ENCODE assay signal across 8 cellular contexts in the genomic region with DNA sequence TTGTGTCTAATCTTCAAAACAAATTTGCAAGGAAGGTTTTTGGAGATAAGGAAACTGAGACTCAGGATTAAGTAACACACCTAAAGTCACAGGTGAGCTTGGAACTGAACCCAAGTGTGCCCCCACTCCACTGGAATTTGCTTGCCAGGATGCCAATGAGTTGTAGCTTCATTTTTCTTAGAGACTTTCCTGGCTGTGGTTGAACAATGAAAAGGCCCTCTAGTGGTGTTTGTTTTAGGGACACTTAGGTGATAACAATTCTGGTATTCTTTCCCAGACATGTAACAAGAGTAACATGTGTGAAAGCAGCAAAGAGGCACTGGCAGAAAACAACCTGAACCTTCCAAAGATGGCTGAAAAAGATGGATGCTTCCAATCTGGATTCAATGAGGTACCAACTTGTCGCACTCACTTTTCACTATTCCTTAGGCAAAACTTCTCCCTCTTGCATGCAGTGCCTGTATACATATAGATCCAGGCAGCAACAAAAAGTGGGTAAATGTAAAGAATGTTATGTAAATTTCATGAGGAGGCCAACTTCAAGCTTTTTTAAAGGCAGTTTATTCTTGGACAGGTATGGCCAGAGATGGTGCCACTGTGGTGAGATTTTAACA. TPM values are rescaled to one million over a fixed set of nuclear protein-coding genes. Genes with fewer than 3 reads are reported as not detected.
DNase-seq lines count a peak whose midpoint lies in the region; ATAC-seq and TF ChIP-seq lines count a peak whose summit lies in the region.

No MANE protein-coding gene starts in this region.

- H3K27me3 ChIP-seq in heart left ventricle: no peaks in the 10 kb centered on the region

- H3K9me3 ChIP-seq in heart left ventricle: no peaks in the 10 kb centered on the region

- no peaks in the 10 kb centered on the region for H3K9me3 Mint-ChIP-seq in progenitor cell of endocrine pancreas (ENCODE audit: low read depth)

- H3K27ac ChIP-seq in heart left ventricle: peak overlapping the region in 5 of 12 donors; percentile 70 to 83 (median 75)

- DNase-seq in heart left ventricle: no peak
- DNase-seq in Right ventricle myocardium inferior (ENCODE audit: missing footprints): no peak
- DNase-seq in NCI-H2171 (lab: John Stamatoyannopoulos, UW): peak; percentile 14
- peak; percentile 61 to 76 for DNase-seq in dermis microvascular lymphatic vessel endothelial cell (ENCODE audit: low read depth in 2 of 2)
- DNase-seq in progenitor cell of endocrine pancreas (ENCODE audit: low spot score, unreplicated experiment): no peak
- no peak for DNase-seq in stimulated activated CD4-positive, alpha-beta T cell treated with anti-CD3 and anti-CD28 coated beads, Interleukin-12 subunit alpha, Interleukin-12 subunit beta, amount 100 ng/mL, for 4 hours
- no peak for DNase-seq in effector CD4-positive, alpha-beta T cell

- peak overlapping the region in 5 of 12 donors; percentile 43 to 57 (median 55) for H3K4me3 ChIP-seq in heart left ventricle

- ATAC-seq in heart left ventricle: peak in 1 of 4 donors; percentile 26
- ATAC-seq in Right ventricle myocardium inferior: no peak
- no peak for ATAC-seq in HG03520 (IDR thresholded peaks at IDR 0.05; ENCODE audit: unreplicated experiment)

- intact Hi-C loops in heart left ventricle (cut with DNase I): loop anchor here in 9 of 10 donors (1.0 to 10.0 kb wide), 7 partner anchors 141 to 614 kb away; no protein-coding TSS in a partner anchor
- intact Hi-C loops in Right ventricle myocardium inferior (cut with DNase I): loop anchor here (5.0 to 10.0 kb wide), 5 partner anchors 54 to 329 kb away; no protein-coding TSS in a partner anchor

- peaks cover 4 to 58% (median 28%) of the 10 kb centered on the region in 12 donors for H3K4me1 ChIP-seq in heart left ventricle

- TF ChIP-seq CTCF in heart left ventricle (IDR thresholded peaks at IDR 0.05): peak in 11 of 12 donors; percentile 30 to 66 (median 53)
- TF ChIP-seq CTCF in progenitor cell of endocrine pancreas (IDR thresholded peaks at IDR 0.05; ENCODE audit: unreplicated experiment): peak; percentile 42

- no peaks in the 10 kb centered on the region for H3K36me3 Mint-ChIP-seq in progenitor cell of endocrine pancreas (ENCODE audit: insufficient read depth)

- TF ChIP-seq POLR2A in heart left ventricle (IDR thresholded peaks at IDR 0.05): no peak

- no peak overlapping the region for H3K27ac Mint-ChIP-seq in progenitor cell of endocrine pancreas

- peaks cover 15% of the 10 kb centered on the region for H3K27me3 Mint-ChIP-seq in progenitor cell of endocrine pancreas

- H3K4me1 Mint-ChIP-seq in progenitor cell of endocrine pancreas (ENCODE audit: low read depth): peaks cover 9% of the 10 kb centered on the region

- 93 to 98% (median 96%) methylated on average over 1 of the region's 1 CpG for WGBS in heart left ventricle, 4 donors

- no peak overlapping the region for H3K4me3 Mint-ChIP-seq in progenitor cell of endocrine pancreas (ENCODE audit: low read depth)

- H3K36me3 ChIP-seq in heart left ventricle: peaks cover 0 to 7% (median 0%) of the 10 kb centered on the region in 9 donors

RNA-seq across cellular contexts. Expression of a gene that starts 1.5 kb away (rescaled TPM):
- total RNA-seq in heart left ventricle (10 to 100 TPM in 1 of 9 donors, 1 to 10 TPM in 5, under 1 TPM in 2, not detected in 1; 0.72 to 15.1 (median 2.6) TPM), Right ventricle myocardium inferior (0.60 TPM), dermis microvascular lymphatic vessel endothelial cell (0.25 and 0.39 TPM in 2 replicates), progenitor cell of endocrine pancreas (not detected in 2 replicates)
- polyA plus RNA-seq in heart left ventricle: 1 to 10 TPM; 1.7 to 2.0 TPM

Comparison
In these comparisons a context has a peak if more than half of its experiments do, and no peak if none do; other contexts are left out.
1. DNase-seq: peak in NCI-H2171 (single experiment) and dermis microvascular lymphatic vessel endothelial cell (2 of 2); none in heart left ventricle (0 of 5), Right ventricle myocardium inferior (single experiment), progenitor cell of endocrine pancreas (single experiment), stimulated activated CD4-positive, alpha-beta T cell treated with anti-CD3 and anti-CD28 coated beads, Interleukin-12 subunit alpha, Interleukin-12 subunit beta, amount 100 ng/mL, for 4 hours (single experiment) and effector CD4-positive, alpha-beta T cell (single experiment).